ENCODE assay signal across 22 cellular contexts in the genomic region with DNA sequence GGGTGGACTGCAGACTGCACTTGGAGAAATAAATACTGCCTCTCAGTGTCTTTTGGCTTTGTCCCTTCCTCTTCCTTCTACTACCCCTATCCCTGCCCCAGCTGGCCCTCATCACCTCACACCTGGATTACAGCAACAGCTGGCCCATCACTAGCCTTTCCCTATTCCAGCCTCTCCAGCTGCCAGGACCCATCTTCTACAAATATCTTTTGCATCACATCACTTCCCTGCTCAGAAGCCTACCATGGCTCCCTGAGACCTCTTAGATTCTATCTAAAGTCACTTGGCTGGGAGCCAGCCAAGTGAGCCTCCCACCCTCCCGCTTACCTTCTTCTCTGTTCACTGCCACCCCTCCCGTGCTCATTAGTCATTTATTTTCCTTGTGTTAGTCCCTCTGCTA.
A peak's percentile ranks its signal among the peaks of the same experiment; 100 is the strongest.
DNase-seq lines count a peak whose midpoint lies in the region; ATAC-seq and TF ChIP-seq lines count a peak whose summit lies in the region.
"Had no signal": no experiment of that assay in that cellular context is flagged by ENCODE, and none has a peak within 500 bp of the region (broad histone marks: within the 10 kb centered on the region; RNA-seq: fewer than 3 reads in every experiment).

No MANE protein-coding gene starts in this region.

- CTCF ChIA-PET in activated naive CD4-positive, alpha-beta T cell treated with anti-CD3 and anti-CD28 coated beads, Interleukin-2, amount 10 ng/mL, durations not matched to agents 7 days and 5 days (lab: Charles Lee), result interaction anchor here (1.4 to 12.6 kb wide), 2 partner anchors 34 to 35 kb away, joined by 3 to 278 read pairs; no protein-coding TSS in a partner anchor

- no peaks in the 10 kb centered on the region for H3K9me3 Mint-ChIP-seq in CD4-positive, CD25-positive, alpha-beta regulatory T cell
- peaks cover 5% of the 10 kb centered on the region for H3K9me3 Mint-ChIP-seq in activated T-helper 17 cell treated with anti-CD3 and anti-CD28 coated beads, Interleukin-2, amount 50 U/mL, for 72 hours
- H3K9me3 Mint-ChIP-seq in immature natural killer cell, result no peaks in the 10 kb centered on the region
- H3K9me3 Mint-ChIP-seq in activated naive CD4-positive, alpha-beta T cell treated with anti-CD3 and anti-CD28 coated beads, Interleukin-2, amount 10 ng/mL, durations not matched to agents 7 days and 5 days, result no peaks in the 10 kb centered on the region
- H3K9me3 Mint-ChIP-seq: activated naive CD4-positive, alpha-beta T cell treated with anti-CD3 and anti-CD28 coated beads for 36 hours had no signal

- DNase-seq in CD4-positive, CD25-positive, alpha-beta regulatory T cell, result no peak
- no peak for DNase-seq in immature natural killer cell
- DNase-seq in sigmoid colon, result peak; percentile 75
- no peak for DNase-seq in T-helper 1 cell
- DNase-seq in SW480 (ENCODE audit: low spot score), result no peak
- no peak for DNase-seq in activated naive CD4-positive, alpha-beta T cell treated with anti-CD3 and anti-CD28 coated beads, Interleukin-2, amount 10 ng/mL, durations not matched to agents 7 days and 5 days
- no peak for DNase-seq in stimulated activated CD8-positive, alpha-beta memory T cell treated with anti-CD3 and anti-CD28 coated beads, Interleukin-4, amount 100 ng/mL, for 48 hours
- DNase-seq: ACHN; activated CD4-positive, alpha-beta T cell treated with anti-CD3 and anti-CD28 coated beads for 48 hours; activated naive CD4-positive, alpha-beta T cell treated with anti-CD3 and anti-CD28 coated beads for 36 hours; activated T-cell treated with anti-CD3 and anti-CD28 coated beads, Interleukin-2, amount 50 U/mL, for 48 hours; dermis blood vessel endothelial cell; heart left ventricle; Karpas-422; left ventricle myocardium inferior; mucosa of descending colon; NCI-H1694 treated with DMSO at 0.1 percent for 48 hours; NCI-H2171; T-helper 2 cell had no signal

- no peak for TF ChIP-seq CTCF in sigmoid colon (IDR thresholded peaks at IDR 0.05)

- peaks cover 37% of the 10 kb centered on the region for H3K4me1 ChIP-seq in CD4-positive, CD25-positive, alpha-beta regulatory T cell (ENCODE audit: control insufficient read depth, insufficient read depth, low read length, poor library complexity, severe bottlenecking)
- H3K4me1 ChIP-seq in sigmoid colon, result peaks cover 0 to 25% (median 10%) of the 10 kb centered on the region in 4 donors
- H3K4me1 ChIP-seq: prostate gland had no signal

- 85 to 91% methylated on average over 2 of the region's 2 CpGs for WGBS in sigmoid colon, 2 donors

- H3K36me3 Mint-ChIP-seq in CD4-positive, CD25-positive, alpha-beta regulatory T cell, result peaks cover 10% of the 10 kb centered on the region
- peaks cover 24% of the 10 kb centered on the region for H3K36me3 Mint-ChIP-seq in activated T-helper 17 cell treated with anti-CD3 and anti-CD28 coated beads, Interleukin-2, amount 50 U/mL, for 72 hours (ENCODE audit: low read depth)
- peaks cover 0 to under 1% (median 0%) of the 10 kb centered on the region in 3 donors for H3K36me3 Mint-ChIP-seq in immature natural killer cell
- peaks cover 16% of the 10 kb centered on the region for H3K36me3 Mint-ChIP-seq in activated naive CD4-positive, alpha-beta T cell treated with anti-CD3 and anti-CD28 coated beads, Interleukin-2, amount 10 ng/mL, durations not matched to agents 7 days and 5 days

- TF ChIP-seq EP300 in sigmoid colon (IDR thresholded peaks at IDR 0.05), result no peak

- H3K27me3 Mint-ChIP-seq in CD4-positive, CD25-positive, alpha-beta regulatory T cell, result peaks cover 17% of the 10 kb centered on the region
- H3K27me3 Mint-ChIP-seq in activated T-helper 17 cell treated with anti-CD3 and anti-CD28 coated beads, Interleukin-2, amount 50 U/mL, for 72 hours, result no peaks in the 10 kb centered on the region
- peaks cover 22 to 33% (median 26%) of the 10 kb centered on the region in 3 donors for H3K27me3 Mint-ChIP-seq in immature natural killer cell (ENCODE audit: low read depth in 3 of 3)
- H3K27me3 Mint-ChIP-seq in activated naive CD4-positive, alpha-beta T cell treated with anti-CD3 and anti-CD28 coated beads, Interleukin-2, amount 10 ng/mL, durations not matched to agents 7 days and 5 days, result peaks cover 8% of the 10 kb centered on the region

- no peaks in the 10 kb centered on the region for H3K9me3 ChIP-seq in CD4-positive, CD25-positive, alpha-beta regulatory T cell (ENCODE audit: control insufficient read depth in 2 of 2, low read length in 2 of 2)
- no peaks in the 10 kb centered on the region for H3K9me3 ChIP-seq in sigmoid colon
- H3K9me3 ChIP-seq: heart left ventricle, left ventricle myocardium inferior, mucosa of descending colon, prostate gland had no signal

- H3K36me3 ChIP-seq in CD4-positive, CD25-positive, alpha-beta regulatory T cell (ENCODE audit: control insufficient read depth, insufficient read depth, low read length), result peaks cover 6% of the 10 kb centered on the region
- H3K36me3 ChIP-seq in sigmoid colon, result peaks cover under 1 to 7% (median 1%) of the 10 kb centered on the region in 4 donors
- H3K36me3 ChIP-seq: prostate gland had no signal

- H3K27me3 ChIP-seq in CD4-positive, CD25-positive, alpha-beta regulatory T cell (ENCODE audit: control insufficient read depth, insufficient read depth, low read length), result no peaks in the 10 kb centered on the region
- H3K27me3 ChIP-seq in sigmoid colon, result no peaks in the 10 kb centered on the region
- H3K27me3 ChIP-seq: heart left ventricle had no signal

- H3K4me3 ChIP-seq in CD4-positive, CD25-positive, alpha-beta regulatory T cell (ENCODE audit: low read depth, low read length), result no peak overlapping the region
- no peak overlapping the region for H3K4me3 ChIP-seq in sigmoid colon
- H3K4me3 ChIP-seq: BLaER1 treated with 17β-estradiol and CSF1 and Interleukin-3, amounts not matched to agents 10 nM and 100 nM; heart left ventricle; left ventricle myocardium inferior; mucosa of descending colon; prostate gland had no signal

- intact Hi-C loops in sigmoid colon (cut with DNase I), result no loop called here

- no peak for TF ChIP-seq POLR2A in sigmoid colon (IDR thresholded peaks at IDR 0.05)

- ATAC-seq in CD4-positive, CD25-positive, alpha-beta regulatory T cell (ENCODE audit: low read depth in 2 of 2), result no peak
- no peak for ATAC-seq in activated T-helper 17 cell treated with anti-CD3 and anti-CD28 coated beads, Interleukin-2, amount 50 U/mL, for 72 hours (replicated peaks)
- ATAC-seq: heart left ventricle, mucosa of descending colon had no signal

- H3K4me3 Mint-ChIP-seq in CD4-positive, CD25-positive, alpha-beta regulatory T cell, result no peak overlapping the region
- H3K4me3 Mint-ChIP-seq in activated T-helper 17 cell treated with anti-CD3 and anti-CD28 coated beads, Interleukin-2, amount 50 U/mL, for 72 hours, result peak overlapping the region; percentile 18
- no peak overlapping the region for H3K4me3 Mint-ChIP-seq in immature natural killer cell
- no peak overlapping the region for H3K4me3 Mint-ChIP-seq in activated naive CD4-positive, alpha-beta T cell treated with anti-CD3 and anti-CD28 coated beads, Interleukin-2, amount 10 ng/mL, durations not matched to agents 7 days and 5 days
- H3K4me3 Mint-ChIP-seq: activated naive CD4-positive, alpha-beta T cell treated with anti-CD3 and anti-CD28 coated beads for 36 hours had no signal

- H3K27ac ChIP-seq in CD4-positive, CD25-positive, alpha-beta regulatory T cell (ENCODE audit: insufficient read depth, low read length, poor library complexity, severe bottlenecking), result no peak overlapping the region
- H3K27ac ChIP-seq in sigmoid colon, result peak overlapping the region in 1 of 4 donors; percentile 12
- H3K27ac ChIP-seq: heart left ventricle, left ventricle myocardium inferior, prostate gland had no signal

- H3K4me1 Mint-ChIP-seq in CD4-positive, CD25-positive, alpha-beta regulatory T cell, result peaks cover 11 to 50% (median 33%) of the 10 kb centered on the region in 4 donors
- H3K4me1 Mint-ChIP-seq in activated T-helper 17 cell treated with anti-CD3 and anti-CD28 coated beads, Interleukin-2, amount 50 U/mL, for 72 hours, result peaks cover 38% of the 10 kb centered on the region
- peaks cover 35 to 38% of the 10 kb centered on the region in 2 donors for H3K4me1 Mint-ChIP-seq in immature natural killer cell
- peaks cover 40% of the 10 kb centered on the region for H3K4me1 Mint-ChIP-seq in activated naive CD4-positive, alpha-beta T cell treated with anti-CD3 and anti-CD28 coated beads, Interleukin-2, amount 10 ng/mL, durations not matched to agents 7 days and 5 days

- H3K27ac Mint-ChIP-seq in CD4-positive, CD25-positive, alpha-beta regulatory T cell, result peak overlapping the region; percentile 86 to 98 (median 86)
- H3K27ac Mint-ChIP-seq in activated T-helper 17 cell treated with anti-CD3 and anti-CD28 coated beads, Interleukin-2, amount 50 U/mL, for 72 hours, result peak overlapping the region; percentile 100
- H3K27ac Mint-ChIP-seq in immature natural killer cell, result peak overlapping the region in 4 of 6 donors; percentile 17 to 81 (median 66)
- no peak overlapping the region for H3K27ac Mint-ChIP-seq in activated naive CD4-positive, alpha-beta T cell treated with anti-CD3 and anti-CD28 coated beads, Interleukin-2, amount 10 ng/mL, durations not matched to agents 7 days and 5 days
- H3K27ac Mint-ChIP-seq: activated naive CD4-positive, alpha-beta T cell treated with anti-CD3 and anti-CD28 coated beads for 36 hours had no signal
